Comparison of ENCODE assay signal across 20 cellular contexts in genomic region chr10:80871083-80871482, GRCh38.
DNase-seq lines count a peak whose midpoint lies in the region; ATAC-seq and TF ChIP-seq lines count a peak whose summit lies in the region.
"Had no signal": no experiment of that assay in that cellular context is flagged by ENCODE, and none has a peak within 500 bp of the region (broad histone marks: within the 10 kb centered on the region; RNA-seq: fewer than 3 reads in every experiment).

No MANE protein-coding gene starts in this region.

- intact Hi-C loops in thyroid gland (cut with DNase I) = no loop called here

- no peak for TF ChIP-seq POLR2A in thyroid gland (IDR thresholded peaks at IDR 0.05)

- no peak for TF ChIP-seq CTCF in thyroid gland (IDR thresholded peaks at IDR 0.05)

- H3K9me3 ChIP-seq in thyroid gland = no peaks in the 10 kb centered on the region
- H3K9me3 ChIP-seq: HAP-1, neutrophil, upper lobe of left lung had no signal

- H3K4me1 ChIP-seq in thyroid gland = no peaks in the 10 kb centered on the region
- H3K4me1 ChIP-seq: BLaER1 treated with 17β-estradiol and CSF1 and Interleukin-3, amounts not matched to agents 10 nM and 100 nM; foreskin keratinocyte; HAP-1; upper lobe of left lung had no signal

- no peak overlapping the region for H3K27ac ChIP-seq in thyroid gland
- H3K27ac ChIP-seq: BLaER1 treated with 17β-estradiol and CSF1 and Interleukin-3, amounts not matched to agents 10 nM and 100 nM; foreskin keratinocyte; neutrophil; upper lobe of left lung had no signal

- DNase-seq in OCI-M1 (lab: John Stamatoyannopoulos, UW) = peak; percentile 42
- DNase-seq in AG20443 (ENCODE audit: low spot score) = no peak
- DNase-seq in thyroid gland = no peak
- DNase-seq in NCI-H226 = no peak
- DNase-seq: activated CD4-positive, alpha-beta T cell treated with anti-CD3 and anti-CD28 coated beads, Interleukin-2, amount 50 U/mL, for 4 hours; endodermal cell; foreskin keratinocyte; NCI-H2081 treated with DMSO at 0.1 percent for 48 hours; NCI-H82; SHP77; stimulated activated CD4-positive, alpha-beta T cell treated with anti-CD3 and anti-CD28 coated beads, Interleukin-4, amount 100 ng/mL, for 4 hours; upper lobe of left lung had no signal

- no peaks in the 10 kb centered on the region for H3K27me3 ChIP-seq in thyroid gland
- H3K27me3 ChIP-seq: BLaER1 treated with 17β-estradiol and CSF1 and Interleukin-3, amounts not matched to agents 10 nM and 100 nM; foreskin keratinocyte; neutrophil; upper lobe of left lung had no signal

- no peaks in the 10 kb centered on the region for H3K36me3 ChIP-seq in thyroid gland
- H3K36me3 ChIP-seq: BLaER1 treated with 17β-estradiol and CSF1 and Interleukin-3, amounts not matched to agents 10 nM and 100 nM; HAP-1; neutrophil; upper lobe of left lung had no signal

- H3K4me3 ChIP-seq in thyroid gland (replicated peaks in 1 of 3) = no peak overlapping the region
- H3K4me3 ChIP-seq: BLaER1 treated with 17β-estradiol and CSF1 and Interleukin-3, amounts not matched to agents 10 nM and 100 nM; HAP-1; upper lobe of left lung had no signal

- ATAC-seq in GM18907 (IDR thresholded peaks at IDR 0.05; ENCODE audit: unreplicated experiment) (peak; percentile 81), GM21619 (IDR thresholded peaks at IDR 0.05; ENCODE audit: unreplicated experiment) (peak; percentile 48), HG03103 (IDR thresholded peaks at IDR 0.05; ENCODE audit: low read depth, unreplicated experiment) (peak; percentile 78)
- ATAC-seq: foreskin keratinocyte; sciatic nerve; stimulated activated effector memory CD8-positive, alpha-beta T cell treated with anti-CD3 and anti-CD28 coated beads, Interleukin-12 subunit alpha, Interleukin-12 subunit beta, amount 100 ng/mL, for 72 hours had no signal
